8 cellular contexts compared by ENCODE assay signal in the genomic region with DNA sequence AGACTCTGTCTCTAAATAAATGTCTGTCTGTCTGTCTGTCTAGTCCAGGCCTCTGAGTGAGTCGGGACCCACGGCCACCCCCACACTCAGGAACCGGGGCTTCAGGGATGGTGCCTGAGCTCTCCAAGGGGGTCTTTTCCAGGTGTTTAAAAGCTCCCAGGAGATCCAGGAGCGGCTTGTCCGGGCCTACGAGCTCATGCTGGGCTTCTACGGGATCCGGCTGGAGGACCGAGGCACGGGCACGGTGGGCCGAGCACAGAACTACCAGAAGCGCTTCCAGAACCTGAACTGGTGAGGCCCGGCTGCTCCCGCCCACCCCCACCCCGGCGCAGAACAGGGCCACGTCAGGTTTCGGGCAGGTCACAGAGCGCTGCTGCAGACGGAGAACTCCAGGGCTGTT.
"Had no signal": no experiment of that assay in that cellular context is flagged by ENCODE, and none has a peak within 500 bp of the region (broad histone marks: within the 10 kb centered on the region; RNA-seq: fewer than 3 reads in every experiment).

No MANE protein-coding gene starts in this region.

- H3K4me3 ChIP-seq: GM12878 had no signal

- DNase-seq: GDM1, GF-D8 had no signal

- FAIRE-seq: G401.6, GM12878, GM12891, GM12892, GM18507, GM19239 had no signal

- ATAC-seq: GM12878 had no signal
